ENCODE assay signal across 28 cellular contexts in genomic region chr7:144390481-144390880, GRCh38. TPM values are rescaled to one million over a fixed set of nuclear protein-coding genes. Genes with fewer than 3 reads are reported as not detected.
A peak's percentile ranks its signal among the peaks of the same experiment; 100 is the strongest.
DNase-seq lines count a peak whose midpoint lies in the region; ATAC-seq and TF ChIP-seq lines count a peak whose summit lies in the region.
"Had no signal": no experiment of that assay in that cellular context is flagged by ENCODE, and none has a peak within 500 bp of the region (broad histone marks: within the 10 kb centered on the region; RNA-seq: fewer than 3 reads in every experiment).

No MANE protein-coding gene starts in this region.

- CTCF ChIA-PET in HEK293 (lab: Yijun Ruan, JAX) = interaction anchor here (1.1 kb wide), 1 partner anchor 47 kb away, joined by 4 read pairs; no protein-coding TSS in a partner anchor

- POLR2A ChIA-PET in HEK293 (lab: Yijun Ruan, JAX) = no interaction called here

- H3K27ac ChIP-seq in HEK293 (ENCODE audit: extremely low read depth, low read depth, low read length) (no peak overlapping the region), heart left ventricle (peak overlapping the region in 1 of 12 donors; percentile 71)
- H3K27ac ChIP-seq: body of pancreas, esophagus squamous epithelium, gastroesophageal sphincter, KMS-11, parathyroid adenoma had no signal

- peak; percentile 58 for DNase-seq in amniotic epithelial cell (ENCODE audit: low read depth)
- DNase-seq in left kidney (ENCODE audit: low read depth, low spot score) = peak; percentile 50
- DNase-seq in retina = peak; percentile 34
- no peak for DNase-seq in NCI-H1694 (lab: John Stamatoyannopoulos, UW)
- no peak for DNase-seq in KG1 (lab: John Stamatoyannopoulos, UW)
- DNase-seq in heart left ventricle = no peak
- DNase-seq: activated CD4-positive, alpha-beta T cell treated with anti-CD3 and anti-CD28 coated beads, Interleukin-2, amount 10 ng/mL, durations not matched to agents 7 days and 5 days; activated naive CD8-positive, alpha-beta T cell treated with anti-CD3 and anti-CD28 coated beads, Interleukin-2, amount 10 ng/mL, durations not matched to agents 7 days and 5 days; body of pancreas; CD4-positive, CD25-positive, alpha-beta regulatory T cell; effector memory CD8-positive, alpha-beta T cell; esophagus squamous epithelium; HCEC 1CT; naive thymus-derived CD8-positive, alpha-beta T cell; NCI-H1048; NCI-H2029 treated with DMSO at 0.1 percent for 48 hours; NCI-H524 had no signal

- WGBS in heart left ventricle, 4 donors = 55 to 65% (median 60%) methylated on average over 7 of the region's 7 CpGs

- no peaks in the 10 kb centered on the region for H3K36me3 ChIP-seq in HEK293 (ENCODE audit: control insufficient read depth in 2 of 2, insufficient read depth in 1 of 2, low read length in 2 of 2)
- H3K36me3 ChIP-seq in heart left ventricle = no peaks in the 10 kb centered on the region
- H3K36me3 ChIP-seq: esophagus squamous epithelium, gastroesophageal sphincter had no signal

- TF ChIP-seq CTCF in HEK293 (tag by site-specific recombination; IDR thresholded peaks at IDR 0.05) (no peak), heart left ventricle (IDR thresholded peaks at IDR 0.05) (no peak)

- H3K4me1 ChIP-seq in HEK293 (ENCODE audit: control insufficient read depth, insufficient read depth, low read length) = peaks cover 3% of the 10 kb centered on the region; the same call in 1 of the 2 replicates
- H3K4me1 ChIP-seq in heart left ventricle = peaks cover 0 to 14% (median 0%) of the 10 kb centered on the region in 12 donors
- H3K4me1 ChIP-seq: parathyroid adenoma had no signal

- no peak overlapping the region for H3K4me3 ChIP-seq in HEK293 (ENCODE audit: low read depth, low read length)
- no peak overlapping the region for H3K4me3 ChIP-seq in heart left ventricle
- H3K4me3 ChIP-seq: body of pancreas, esophagus squamous epithelium, gastroesophageal sphincter had no signal

- intact Hi-C loops in heart left ventricle (cut with DNase I) = loop anchor here in 1 of 10 donors (10.0 kb wide), 1 partner anchor 216 kb away; no protein-coding TSS in a partner anchor

- no peaks in the 10 kb centered on the region for H3K9me3 ChIP-seq in HEK293 (ENCODE audit: control insufficient read depth, insufficient read depth, low read depth, low read length)
- H3K9me3 ChIP-seq in heart left ventricle = no peaks in the 10 kb centered on the region
- H3K9me3 ChIP-seq: body of pancreas, esophagus squamous epithelium, gastroesophageal sphincter had no signal

- no peaks in the 10 kb centered on the region for H3K27me3 ChIP-seq in heart left ventricle
- H3K27me3 ChIP-seq: body of pancreas, esophagus squamous epithelium, gastroesophageal sphincter had no signal

- no peak for TF ChIP-seq POLR2A in heart left ventricle (IDR thresholded peaks at IDR 0.05)

- no peak for ATAC-seq in heart left ventricle
- ATAC-seq in HG03378 (IDR thresholded peaks at IDR 0.05; ENCODE audit: unreplicated experiment) = no peak
- ATAC-seq: activated T-helper 17 cell treated with anti-CD3 and anti-CD28 coated beads, Interleukin-2, amount 50 U/mL, for 72 hours; body of pancreas; effector memory CD8-positive, alpha-beta T cell; gastroesophageal sphincter; naive thymus-derived CD8-positive, alpha-beta T cell had no signal

TF ChIP-seq in HEK293, 187 proteins besides CTCF, POLR2A, EP300 and RAD21:
- TF ChIP-seq, protein P1, sequence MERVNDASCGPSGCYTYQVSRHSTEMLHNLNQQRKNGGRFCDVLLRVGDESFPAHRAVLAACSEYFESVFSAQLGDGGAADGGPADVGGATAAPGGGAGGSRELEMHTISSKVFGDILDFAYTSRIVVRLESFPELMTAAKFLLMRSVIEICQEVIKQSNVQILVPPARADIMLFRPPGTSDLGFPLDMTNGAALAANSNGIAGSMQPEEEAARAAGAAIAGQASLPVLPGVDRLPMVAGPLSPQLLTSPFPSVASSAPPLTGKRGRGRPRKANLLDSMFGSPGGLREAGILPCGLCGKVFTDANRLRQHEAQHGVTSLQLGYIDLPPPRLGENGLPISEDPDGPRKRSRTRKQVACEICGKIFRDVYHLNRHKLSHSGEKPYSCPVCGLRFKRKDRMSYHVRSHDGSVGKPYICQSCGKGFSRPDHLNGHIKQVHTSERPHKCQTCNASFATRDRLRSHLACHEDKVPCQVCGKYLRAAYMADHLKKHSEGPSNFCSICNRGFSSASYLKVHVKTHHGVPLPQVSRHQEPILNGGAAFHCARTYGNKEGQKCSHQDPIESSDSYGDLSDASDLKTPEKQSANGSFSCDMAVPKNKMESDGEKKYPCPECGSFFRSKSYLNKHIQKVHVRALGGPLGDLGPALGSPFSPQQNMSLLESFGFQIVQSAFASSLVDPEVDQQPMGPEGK (tag by site-specific recombination; IDR thresholded peaks at IDR 0.05) = no peak
- TF ChIP-seq ZNF10 (tag by site-specific recombination; IDR thresholded peaks at IDR 0.05) = peak; percentile 90
TF ChIP-seq in HEK293: peak in this region for 1.

RNA-seq across cellular contexts. Expression of gene NOBOX, which starts 13.0 kb away (rescaled TPM):
- not detected for total RNA-seq in heart left ventricle
- not detected for polyA plus RNA-seq in heart left ventricle
- total RNA-seq: activated CD4-positive, alpha-beta T cell treated with anti-CD3 and anti-CD28 coated beads, Interleukin-2, amount 10 ng/mL, durations not matched to agents 7 days and 5 days; activated naive CD8-positive, alpha-beta T cell treated with anti-CD3 and anti-CD28 coated beads, Interleukin-2, amount 10 ng/mL, durations not matched to agents 7 days and 5 days; activated T-helper 17 cell treated with anti-CD3 and anti-CD28 coated beads, Interleukin-2, amount 50 U/mL, for 72 hours; body of pancreas; CD4-positive, CD25-positive, alpha-beta regulatory T cell; esophagus squamous epithelium; gastroesophageal sphincter; HT1080; naive thymus-derived CD8-positive, alpha-beta T cell; SK-MEL-5; skeletal muscle tissue; T-helper 1 cell treated with Interleukin-12 subunit alpha and Interleukin-12 subunit beta and Interleukin-4 antibody, amounts not matched to agents 30 ng/mL and 1 ng/mL, for 36 hours; temporal lobe had no signal
- polyA plus RNA-seq: CD4-positive, CD25-positive, alpha-beta regulatory T cell; naive thymus-derived CD8-positive, alpha-beta T cell had no signal

RNA-seq across cellular contexts. Expression of gene ARHGEF5, which starts 35.3 kb away (rescaled TPM):
- 10 to 100 TPM in 1 of 9 donors, 1 to 10 TPM in 5, under 1 TPM in 3; 0.75 to 11.7 (median 1.4) TPM for total RNA-seq in heart left ventricle
- under 1 TPM; 0.53 to 0.58 TPM for polyA plus RNA-seq in heart left ventricle
- total RNA-seq: SK-MEL-5 had no signal

Comparison
In these comparisons a context has a peak if more than half of its experiments do, and no peak if none do; other contexts are left out.
1. DNase-seq: peak in amniotic epithelial cell (single experiment), left kidney (single experiment) and retina (single experiment); none in NCI-H1694 (single experiment), KG1 (single experiment) and heart left ventricle (0 of 5).